ENCODE assay signal across 18 cellular contexts in the genomic region with DNA sequence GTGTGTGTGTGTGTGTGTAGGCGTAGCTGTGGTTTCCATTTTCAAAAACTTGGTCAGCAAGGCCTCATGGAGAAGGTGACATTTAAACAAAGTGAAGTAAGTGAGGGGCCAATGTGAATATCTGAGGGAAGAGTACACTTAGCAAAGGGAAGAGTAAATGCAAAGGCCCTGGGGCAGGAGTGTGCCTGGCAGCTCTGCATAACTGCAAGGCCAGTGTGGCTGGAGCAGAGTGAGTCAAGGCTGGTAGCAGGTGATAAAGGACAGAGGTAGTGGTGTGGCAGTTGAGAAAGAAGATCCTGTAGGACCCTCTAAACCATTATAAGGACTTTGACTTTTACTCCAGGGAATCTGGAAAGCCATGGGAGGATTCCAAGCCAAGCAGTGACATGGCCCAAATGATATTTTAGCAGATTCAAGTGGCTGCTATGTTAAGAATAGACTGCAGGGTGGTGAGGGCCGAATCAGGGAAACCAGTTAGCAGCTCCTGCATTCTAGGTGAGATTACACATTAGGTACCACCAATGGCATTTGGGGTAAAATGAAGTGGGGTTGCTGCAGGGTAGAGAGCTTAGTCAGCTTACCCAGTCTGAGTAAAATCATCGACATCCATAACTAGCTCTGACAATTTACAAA. TPM values are rescaled to one million over a fixed set of nuclear protein-coding genes. Genes with fewer than 3 reads are reported as not detected.
DNase-seq lines count a peak whose midpoint lies in the region; ATAC-seq and TF ChIP-seq lines count a peak whose summit lies in the region.
"Had no signal": no experiment of that assay in that cellular context is flagged by ENCODE, and none has a peak within 500 bp of the region (broad histone marks: within the 10 kb centered on the region; RNA-seq: fewer than 3 reads in every experiment).

No MANE protein-coding gene starts in this region.

- DNase-seq in activated naive CD4-positive, alpha-beta T cell treated with anti-CD3 and anti-CD28 coated beads, Interleukin-2, amount 50 U/mL, for 72 hours (ENCODE audit: low spot score in 2 of 2): no peak
- no peak for DNase-seq in activated naive CD4-positive, alpha-beta T cell treated with anti-CD3 and anti-CD28 coated beads, Interleukin-2, amount 50 U/mL, for 16 hours
- DNase-seq in esophagus muscularis mucosa (ENCODE audit: extremely low spot score): no peak
- no peak for DNase-seq in uterus
- no peak for DNase-seq in RKO (ENCODE audit: low spot score)
- no peak for DNase-seq in NCI-H526 (lab: John Stamatoyannopoulos, UW)
- no peak for DNase-seq in MM.1S
- DNase-seq: activated CD4-positive, alpha-beta T cell treated with anti-CD3 and anti-CD28 coated beads for 1 hour; caudate nucleus; kidney; natural killer cell; NCI-H146; NCI-H524 treated with DMSO at 0.1 percent for 48 hours; stimulated activated CD4-positive, alpha-beta T cell treated with anti-CD3 and anti-CD28 coated beads, Interleukin-4, amount 100 ng/mL, for 4 hours; substantia nigra had no signal

- no peaks in the 10 kb centered on the region for H3K27me3 ChIP-seq in esophagus muscularis mucosa
- H3K27me3 ChIP-seq in muscle layer of colon (ENCODE audit: control insufficient read depth in 1 of 2, insufficient read depth in 2 of 2, low read length in 2 of 2): no peaks in the 10 kb centered on the region
- no peaks in the 10 kb centered on the region for H3K27me3 ChIP-seq in uterus
- H3K27me3 ChIP-seq in MM.1S (replicated peaks; ENCODE audit: insufficient read depth, low read length): no peaks in the 10 kb centered on the region

- H3K36me3 ChIP-seq in esophagus muscularis mucosa: no peaks in the 10 kb centered on the region
- no peaks in the 10 kb centered on the region for H3K36me3 ChIP-seq in muscle layer of colon (ENCODE audit: insufficient read depth, low read length)
- no peaks in the 10 kb centered on the region for H3K36me3 ChIP-seq in uterus
- H3K36me3 ChIP-seq in MM.1S (replicated peaks; ENCODE audit: insufficient read depth, low read length): no peaks in the 10 kb centered on the region
- H3K36me3 ChIP-seq: BLaER1 had no signal

- no peaks in the 10 kb centered on the region for H3K9me3 Mint-ChIP-seq in activated naive CD4-positive, alpha-beta T cell treated with anti-CD3 and anti-CD28 coated beads, Interleukin-2, amount 50 U/mL, for 72 hours
- H3K9me3 Mint-ChIP-seq: natural killer cell had no signal

- WGBS in esophagus muscularis mucosa: 57% methylated on average over 3 of the region's 3 CpGs

- H3K36me3 Mint-ChIP-seq in activated naive CD4-positive, alpha-beta T cell treated with anti-CD3 and anti-CD28 coated beads, Interleukin-2, amount 50 U/mL, for 72 hours: no peaks in the 10 kb centered on the region
- H3K36me3 Mint-ChIP-seq: natural killer cell had no signal

- no peaks in the 10 kb centered on the region for H3K79me2 ChIP-seq in MM.1S (ENCODE audit: low read length)

- TF ChIP-seq EP300 in esophagus muscularis mucosa (IDR thresholded peaks at IDR 0.05): no peak

- H3K27ac ChIP-seq in esophagus muscularis mucosa (replicated peaks in 1 of 4) (peak overlapping the region; percentile 78 to 98 (median 97)), muscle layer of colon (ENCODE audit: low read depth, low read length) (peak overlapping the region; percentile 80), uterus (peak overlapping the region; percentile 84 to 91), MM.1S (ENCODE audit: low read length) (no peak overlapping the region)
- H3K27ac ChIP-seq: BLaER1, RWPE1 had no signal

- intact Hi-C loops in esophagus muscularis mucosa (cut with DNase I) (loop anchor here (5.0 kb wide), 1 partner anchor 58 kb away; the partner anchor contains the start of gene PGM2), uterus (cut with DNase I; ENCODE audit: low total_unique reads) (no loop called here)

- peak overlapping the region in 3 of 4 donors; percentile 6 to 16 (median 10) for H3K4me3 ChIP-seq in esophagus muscularis mucosa
- no peak overlapping the region for H3K4me3 ChIP-seq in muscle layer of colon (ENCODE audit: low read depth in 1 of 2, low read length in 2 of 2)
- no peak overlapping the region for H3K4me3 ChIP-seq in uterus
- no peak overlapping the region for H3K4me3 ChIP-seq in MM.1S (ENCODE audit: low read length)
- H3K4me3 ChIP-seq: BLaER1 had no signal

- no peak overlapping the region for H3K4me2 ChIP-seq in MM.1S (ENCODE audit: low read depth, low read length)
- H3K4me2 ChIP-seq: BLaER1 had no signal

- no peaks in the 10 kb centered on the region for H4K20me1 ChIP-seq in MM.1S (ENCODE audit: insufficient read depth, low read length)
- H4K20me1 ChIP-seq: BLaER1 had no signal

- TF ChIP-seq CTCF in esophagus muscularis mucosa (IDR thresholded peaks at IDR 0.05) (peak in 1 of 3 experiments; percentile 23), uterus (IDR thresholded peaks at IDR 0.05) (peak in 1 of 4 experiments; percentile 13), MM.1S (IDR thresholded peaks at IDR 0.05; ENCODE audit: low read length) (no peak)

- no peaks in the 10 kb centered on the region for H3K9me2 ChIP-seq in MM.1S (replicated peaks; ENCODE audit: insufficient read depth, low read length)

- TF ChIP-seq POLR2A in esophagus muscularis mucosa (IDR thresholded peaks at IDR 0.05; ENCODE audit: low read depth) (no peak), uterus (IDR thresholded peaks at IDR 0.05) (no peak)

- H3F3A ChIP-seq in MM.1S (ENCODE audit: insufficient read depth, low read length): 0 out of 2 replicates have a peak, but pooled peaks cover 7% of the 10 kb centered on the region

- no peak overlapping the region for H2AFZ ChIP-seq in MM.1S (ENCODE audit: low read length)

- H3K4me1 ChIP-seq in esophagus muscularis mucosa (peaks cover 4 to 63% (median 48%) of the 10 kb centered on the region in 4 donors), muscle layer of colon (ENCODE audit: insufficient read depth, low read length) (peaks cover 68% of the 10 kb centered on the region), uterus (no peaks in the 10 kb centered on the region), MM.1S (ENCODE audit: low read length) (no peaks in the 10 kb centered on the region)
- H3K4me1 ChIP-seq: BLaER1 had no signal

- ATAC-seq in activated naive CD4-positive, alpha-beta T cell treated with anti-CD3 and anti-CD28 coated beads, Interleukin-2, amount 50 U/mL, for 72 hours: peak; percentile 24 to 28
- ATAC-seq: natural killer cell had no signal

- H3K9me3 ChIP-seq in esophagus muscularis mucosa (no peaks in the 10 kb centered on the region), muscle layer of colon (ENCODE audit: low read length) (no peaks in the 10 kb centered on the region), uterus (no peaks in the 10 kb centered on the region), MM.1S (replicated peaks; ENCODE audit: insufficient read depth, low read length) (no peaks in the 10 kb centered on the region)
- H3K9me3 ChIP-seq: BLaER1 had no signal

- no peak overlapping the region for H3K9ac ChIP-seq in muscle layer of colon (ENCODE audit: low read length)
- H3K9ac ChIP-seq in MM.1S (ENCODE audit: low read length): no peak overlapping the region
- H3K9ac ChIP-seq: BLaER1 had no signal

- H3K27ac Mint-ChIP-seq in activated naive CD4-positive, alpha-beta T cell treated with anti-CD3 and anti-CD28 coated beads, Interleukin-2, amount 50 U/mL, for 72 hours: no peak overlapping the region
- H3K27ac Mint-ChIP-seq: natural killer cell had no signal

RNA-seq across cellular contexts. Expression of gene TBC1D1, which starts 5.9 kb away (rescaled TPM):
- 10 to 100 TPM; 47.1 to 68.6 TPM for total RNA-seq in activated naive CD4-positive, alpha-beta T cell treated with anti-CD3 and anti-CD28 coated beads, Interleukin-2, amount 50 U/mL, for 72 hours
- total RNA-seq in esophagus muscularis mucosa (100 to 1,000 TPM; 206 to 258 (median 221) TPM), uterus (100 to 1,000 TPM; 172 to 402 (median 236) TPM)

RNA-seq across cellular contexts. Expression of gene PGM2, which starts 58.5 kb away (rescaled TPM):
- 10 to 100 TPM; 64.3 to 69.6 TPM for total RNA-seq in activated naive CD4-positive, alpha-beta T cell treated with anti-CD3 and anti-CD28 coated beads, Interleukin-2, amount 50 U/mL, for 72 hours
- 10 to 100 TPM; 17.4 to 19.2 (median 18.8) TPM for total RNA-seq in esophagus muscularis mucosa
- 10 to 100 TPM; 37.4 to 45.6 (median 39.9) TPM for total RNA-seq in uterus

Comparison
In these comparisons a context has a peak if more than half of its experiments do, and no peak if none do; other contexts are left out.
1. H3K4me3 ChIP-seq: peak in esophagus muscularis mucosa (3 of 4); none in muscle layer of colon (0 of 2), uterus (0 of 2) and MM.1S (single experiment).